17 cellular contexts compared by ENCODE assay signal in genomic region chrX:48904626-48905025, GRCh38. TPM values are rescaled to one million over a fixed set of nuclear protein-coding genes. Genes with fewer than 3 reads are reported as not detected.
A peak's percentile ranks its signal among the peaks of the same experiment; 100 is the strongest.
DNase-seq lines count a peak whose midpoint lies in the region; ATAC-seq and TF ChIP-seq lines count a peak whose summit lies in the region.
"Had no signal": no experiment of that assay in that cellular context is flagged by ENCODE, and none has a peak within 500 bp of the region (broad histone marks: within the 10 kb centered on the region; RNA-seq: fewer than 3 reads in every experiment).

No MANE protein-coding gene starts in this region.

- no peaks in the 10 kb centered on the region for H3K27me3 ChIP-seq in right cardiac atrium (ENCODE audit: control insufficient read depth, insufficient read depth)
- H3K27me3 ChIP-seq: BE2C had no signal

- no peaks in the 10 kb centered on the region for H3K9me3 ChIP-seq in right cardiac atrium (ENCODE audit: control insufficient read depth, low read length)
- H3K9me3 ChIP-seq: BE2C had no signal

- H3K4me1 ChIP-seq in right cardiac atrium (ENCODE audit: control insufficient read depth, insufficient read depth, low read length) = no peaks in the 10 kb centered on the region
- H3K4me1 ChIP-seq: BE2C had no signal

- no peak for TF ChIP-seq CTCF in coronary artery (IDR thresholded peaks at IDR 0.05)

- H3K27ac ChIP-seq in right cardiac atrium (ENCODE audit: low read length) (no peak overlapping the region), coronary artery (no peak overlapping the region)

- ATAC-seq in right cardiac atrium = peak; percentile 6 to 26
- no peak for ATAC-seq in left cardiac atrium
- ATAC-seq: GM12878 had no signal

- intact Hi-C loops in right cardiac atrium (cut with DNase I) = no loop called here
- intact Hi-C loops in left cardiac atrium (cut with DNase I) = no loop called here

- 86% methylated on average over 14 of the region's 14 CpGs for WGBS in right cardiac atrium

- DNase-seq in right cardiac atrium (no peak), left cardiac atrium (no peak), coronary artery (ENCODE audit: low spot score) (peak; percentile 54), hippocampal formation (lab: John Stamatoyannopoulos, UW) (no peak)
- DNase-seq in activated CD8-positive, alpha-beta memory T cell treated with anti-CD3 and anti-CD28 coated beads, Interleukin-2, amount 50 U/mL, for 48 hours = no peak
- DNase-seq: ACHN; BE2C; C1 segment of cervical spinal cord; CD4-positive, CD25-positive, alpha-beta regulatory T cell; CD8-positive, alpha-beta memory T cell; COR-L47; DMS 273 treated with DMSO at 0.1 percent for 48 hours; DMS53; DND-41; EL; H9 had no signal

- H3K4me3 ChIP-seq in right cardiac atrium (ENCODE audit: low read length) (no peak overlapping the region), coronary artery (no peak overlapping the region)
- H3K4me3 ChIP-seq: GM12878 had no signal

RNA-seq across cellular contexts. Expression of gene SLC35A2, which starts 6.8 kb away (rescaled TPM):
- 10 to 100 TPM in 3 of 4 donors, 1 to 10 TPM in 1; 9.9 to 16.7 (median 13.2) TPM for total RNA-seq in right cardiac atrium
- 10.4 TPM for polyA plus RNA-seq in right cardiac atrium
- total RNA-seq in left cardiac atrium = 10 to 100 TPM; 13.8 to 17.4 TPM

RNA-seq across cellular contexts. Expression of gene PQBP1, which starts 6.9 kb away (rescaled TPM):
- 10 to 100 TPM; 59.8 to 72.6 (median 69.8) TPM for total RNA-seq in right cardiac atrium
- 78.6 TPM for polyA plus RNA-seq in right cardiac atrium
- 10 to 100 TPM; 49.5 to 63.7 TPM for total RNA-seq in left cardiac atrium

RNA-seq across cellular contexts. Expression of gene TIMM17B, which starts 7.1 kb away (rescaled TPM):
- 10 to 100 TPM; 45.3 to 68.2 (median 59.7) TPM for total RNA-seq in right cardiac atrium
- 74.4 TPM for polyA plus RNA-seq in right cardiac atrium
- 10 to 100 TPM; 52.4 to 60.3 TPM for total RNA-seq in left cardiac atrium

RNA-seq across cellular contexts. Expression of gene PIM2, which starts 14.2 kb away (rescaled TPM):
- total RNA-seq in right cardiac atrium = 1 to 10 TPM; 3.6 to 6.6 (median 5.7) TPM
- 4.3 TPM for polyA plus RNA-seq in right cardiac atrium
- 1 to 10 TPM; 4.0 to 5.5 TPM for total RNA-seq in left cardiac atrium

RNA-seq across cellular contexts. Expression of gene OTUD5, which starts 52.8 kb away (rescaled TPM):
- total RNA-seq in right cardiac atrium = 10 to 100 TPM; 22.7 to 27.3 (median 24.9) TPM
- 19.9 TPM for polyA plus RNA-seq in right cardiac atrium
- total RNA-seq in left cardiac atrium = 10 to 100 TPM; 19.0 to 27.0 TPM

Comparison
In these comparisons a context has a peak if more than half of its experiments do, and no peak if none do; other contexts are left out.
1. ATAC-seq: peak in right cardiac atrium (2 of 2); none in left cardiac atrium (0 of 2).